14 cellular contexts compared by ENCODE assay signal in genomic region chr14:21212824-21213223, GRCh38. TPM values are rescaled to one million over a fixed set of nuclear protein-coding genes. Genes with fewer than 3 reads are reported as not detected.
"Had no signal": no experiment of that assay in that cellular context is flagged by ENCODE, and none has a peak within 500 bp of the region (broad histone marks: within the 10 kb centered on the region; RNA-seq: fewer than 3 reads in every experiment).

No MANE protein-coding gene starts in this region.

RNA-seq across cellular contexts. Expression of gene OR5AU1, which starts 57.0 kb away (rescaled TPM):
- total RNA-seq: dorsolateral prefrontal cortex, esophagus muscularis mucosa, fibroblast of villous mesenchyme, gastrocnemius medialis, heart right ventricle, liver, lung microvascular endothelial cell, mesenteric fat pad, mucosa of descending colon, pulmonary artery endothelial cell, sciatic nerve, skeletal muscle tissue, spleen, urinary bladder had no signal
- polyA plus RNA-seq: heart right ventricle, liver, spleen, urinary bladder had no signal
